In the genomic region with DNA sequence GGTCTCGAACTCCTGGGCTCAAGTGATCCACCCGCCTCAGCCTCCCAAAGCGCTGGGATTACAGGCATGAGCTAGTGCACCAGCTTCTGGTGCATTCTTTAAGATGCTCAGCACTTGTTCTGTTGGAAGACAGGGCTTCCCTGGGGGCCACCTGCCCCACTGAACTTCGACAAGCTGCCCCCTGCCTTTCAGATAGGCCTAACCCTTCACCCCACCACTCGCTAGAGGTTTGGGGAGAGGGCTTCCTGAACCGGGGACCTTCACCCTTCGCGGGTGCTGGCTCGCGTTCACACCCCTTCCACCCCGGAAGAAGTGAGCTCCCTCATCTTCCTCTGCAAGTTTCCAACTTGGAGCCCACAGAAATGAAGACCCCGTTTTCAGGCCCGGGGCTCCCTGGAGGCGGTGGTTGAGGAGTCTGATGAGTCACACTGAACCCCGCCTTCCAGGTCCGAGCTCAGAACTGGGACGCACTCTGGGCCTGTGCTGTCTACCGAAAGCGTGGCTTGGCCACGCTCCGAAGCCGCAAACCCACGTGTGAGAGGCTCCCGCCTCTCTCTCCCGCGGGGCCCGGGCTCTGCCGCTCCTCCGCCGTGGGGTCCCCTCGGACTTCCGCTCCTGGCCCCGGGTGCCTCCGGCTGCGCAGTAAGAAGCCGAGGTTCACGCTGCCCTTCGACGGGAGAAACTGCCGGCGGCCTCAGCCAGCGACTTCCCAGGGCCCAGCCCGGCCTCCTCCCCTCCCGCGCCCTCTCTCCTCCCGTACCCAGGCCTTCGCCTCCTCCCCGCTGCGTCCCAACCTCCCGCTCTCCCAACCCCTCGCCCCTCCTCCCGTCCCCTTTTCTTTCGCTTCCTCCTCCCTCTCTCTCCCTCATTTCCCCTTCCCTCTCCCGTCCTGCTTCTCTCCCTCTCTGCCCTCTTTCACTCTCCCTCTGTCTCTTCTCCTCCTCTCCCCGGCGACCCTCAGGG, we compare ENCODE assay signal across 8 cellular contexts. TPM values are rescaled to one million over a fixed set of nuclear protein-coding genes. Genes with fewer than 3 reads are reported as not detected.
DNase-seq lines count a peak whose midpoint lies in the region; ATAC-seq and TF ChIP-seq lines count a peak whose summit lies in the region.

No MANE protein-coding gene starts in this region.

- H3K27ac ChIP-seq in dorsolateral prefrontal cortex (peak overlapping the region in 57 of 59 donors; percentile 7 to 90 (median 71)), right lobe of liver (peak overlapping the region; percentile 44 to 72 (median 71))

- no peak for TF ChIP-seq CTCF in dorsolateral prefrontal cortex (IDR thresholded peaks at IDR 0.05 in 54 of 56, conservative IDR thresholded peaks at IDR 0.05 in 2 of 56; ENCODE audit: low read depth in 1 of 56, partially characterized antibody in 56 of 56)
- TF ChIP-seq CTCF in right lobe of liver (IDR thresholded peaks at IDR 0.05) = no peak

- no peaks in the 10 kb centered on the region for H3K36me3 ChIP-seq in right lobe of liver

- WGBS in right lobe of liver (ENCODE audit: insufficient coverage, low coverage, low lambda C conversion rate, missing lambda C conversion rate) = 52% methylated on average over 25 of the region's 56 CpGs

- H3K27me3 ChIP-seq in dorsolateral prefrontal cortex = peaks cover 0 to 10% (median 0%) of the 10 kb centered on the region in 45 donors
- H3K27me3 ChIP-seq in right lobe of liver = no peaks in the 10 kb centered on the region

- no peaks in the 10 kb centered on the region for H3K9me3 ChIP-seq in right lobe of liver

- no peak for TF ChIP-seq POLR2A in right lobe of liver (IDR thresholded peaks at IDR 0.05)

- peaks cover 0 to 3% (median 1%) of the 10 kb centered on the region in 4 donors for H3K4me1 ChIP-seq in right lobe of liver

- peak; percentile 14 to 16 for DNase-seq in activated CD4-positive, alpha-beta T cell treated with anti-CD3 and anti-CD28 coated beads, Interleukin-2, amount 50 U/mL, for 4 hours
- DNase-seq in dorsolateral prefrontal cortex (peak in 1 of 10 donors; percentile 53), right lobe of liver (peak in 2 of 3 donors; percentile 50 to 72), NCI-H774 (lab: John Stamatoyannopoulos, UW) (no peak), HuH-7 (ENCODE audit: low spot score) (no peak), NCI-H226 (no peak)
- peak; percentile 14 to 17 for DNase-seq in stimulated activated CD8-positive, alpha-beta memory T cell treated with anti-CD3 and anti-CD28 coated beads, Interleukin-2, amount 100 ng/mL, for 48 hours (ENCODE audit: low read depth in 2 of 2)

- H3K4me3 ChIP-seq in dorsolateral prefrontal cortex = peak overlapping the region; percentile 16 to 75 (median 60)
- peak overlapping the region; percentile 13 to 42 (median 20) for H3K4me3 ChIP-seq in right lobe of liver

- peak; percentile 56 for ATAC-seq in GM21529 (IDR thresholded peaks at IDR 0.05; ENCODE audit: unreplicated experiment)
- peak; percentile 76 to 84 (median 80) for ATAC-seq in right lobe of liver

- intact Hi-C loops in dorsolateral prefrontal cortex (cut with DNase I) = no loop called here
- intact Hi-C loops in right lobe of liver (cut with DNase I) = no loop called here

RNA-seq across cellular contexts. Expression of a gene that starts 47.5 kb away (rescaled TPM):
- total RNA-seq in dorsolateral prefrontal cortex (10 to 100 TPM; 41.4 to 79.2 (median 59.4) TPM), right lobe of liver (10 to 100 TPM; 28.4 to 36.5 (median 32.4) TPM)

Comparison
In these comparisons a context has a peak if more than half of its experiments do, and no peak if none do; other contexts are left out.
1. DNase-seq: peak in activated CD4-positive, alpha-beta T cell treated with anti-CD3 and anti-CD28 coated beads, Interleukin-2, amount 50 U/mL, for 4 hours (2 of 2), right lobe of liver (2 of 3) and stimulated activated CD8-positive, alpha-beta memory T cell treated with anti-CD3 and anti-CD28 coated beads, Interleukin-2, amount 100 ng/mL, for 48 hours (2 of 2); none in NCI-H774 (single experiment), HuH-7 (single experiment) and NCI-H226 (single experiment).